In genomic region chr11:70879601-70880285, GRCh38 we compare ENCODE assay signal across 10 cellular contexts.
"Had no signal": no experiment of that assay in that cellular context is flagged by ENCODE, and none has a peak within 500 bp of the region (broad histone marks: within the 10 kb centered on the region; RNA-seq: fewer than 3 reads in every experiment).

No MANE protein-coding gene starts in this region.

- H3K4me2 ChIP-seq: GM23338 had no signal

- DNase-seq: H9, HCEC 1CT, HFFc6, IMR-90, KG1 had no signal

- H3K4me3 ChIP-seq: GM23338, K562 had no signal

- FAIRE-seq: H1, H54, HTR-8/SVneo, K562 had no signal

- ATAC-seq: GM23338, K562 had no signal

- H2AFZ ChIP-seq: GM23338 had no signal
